25 cellular contexts compared by ENCODE assay signal in genomic region chr5:173568128-173568527, GRCh38.
"Had no signal": no experiment of that assay in that cellular context is flagged by ENCODE, and none has a peak within 500 bp of the region (broad histone marks: within the 10 kb centered on the region; RNA-seq: fewer than 3 reads in every experiment).

No MANE protein-coding gene starts in this region.

- H3K27me3 ChIP-seq: gastrocnemius medialis, tibial nerve, upper lobe of left lung had no signal

- H3K4me2 ChIP-seq: smooth muscle cell had no signal

- H3K27ac ChIP-seq: gastrocnemius medialis, lower lobe of right lung, neutrophil, parathyroid adenoma, thoracic aorta, tibial nerve, upper lobe of left lung had no signal

- FAIRE-seq: endometrium, keratinocyte, urothelium cell line had no signal

- H2AFZ ChIP-seq: parathyroid adenoma had no signal

- H3K27ac Mint-ChIP-seq: effector memory CD8-positive, alpha-beta T cell; memory B cell; natural killer cell; progenitor cell of endocrine pancreas had no signal

- H3K9me3 ChIP-seq: gastrocnemius medialis, neutrophil, thoracic aorta had no signal

- H3K9ac ChIP-seq: parathyroid adenoma had no signal

- H3K4me3 Mint-ChIP-seq: effector memory CD8-positive, alpha-beta T cell; memory B cell; natural killer cell; neural crest cell had no signal

- H3K36me3 Mint-ChIP-seq: memory B cell, natural killer cell had no signal

- H3K36me3 ChIP-seq: gastrocnemius medialis, lower lobe of right lung, neutrophil, thoracic aorta, tibial nerve, upper lobe of left lung had no signal

- H3K4me3 ChIP-seq: gastrocnemius medialis, lower lobe of right lung, smooth muscle cell, thoracic aorta, tibial nerve, upper lobe of left lung had no signal

- DNase-seq: cortex of kidney; effector memory CD8-positive, alpha-beta T cell; gastrocnemius medialis; head of caudate nucleus; left ventricle myocardium superior; lower lobe of right lung; natural killer cell; stimulated activated CD4-positive, alpha-beta T cell treated with anti-CD3 and anti-CD28 coated beads, Interleukin-12 subunit alpha, Interleukin-12 subunit beta, amount 100 ng/mL, for 4 hours; stimulated activated CD4-positive, alpha-beta T cell treated with anti-CD3 and anti-CD28 coated beads, Interleukin-1b, Interleukin-23, amount 100 ng/mL, for 48 hours; stimulated activated CD4-positive, alpha-beta T cell treated with anti-CD3 and anti-CD28 coated beads, Interleukin-4, amount 100 ng/mL, for 1 hour; stimulated activated CD8-positive, alpha-beta memory T cell treated with anti-CD3 and anti-CD28 coated beads, Interleukin-4, amount 100 ng/mL, for 48 hours; stimulated activated naive CD8-positive, alpha-beta T cell treated with anti-CD3 and anti-CD28 coated beads, Interleukin-15, Interleukin-2, amounts not matched to agents 100 U/mL and 50 U/mL, for 24 hours; upper lobe of left lung had no signal

- ATAC-seq: effector memory CD8-positive, alpha-beta T cell; gastrocnemius medialis; left ventricle myocardium superior; lower lobe of right lung; natural killer cell; sciatic nerve; stimulated activated naive CD8-positive, alpha-beta T cell treated with anti-CD3 and anti-CD28 coated beads, Interleukin-15, Interleukin-2, amounts not matched to agents 100 U/mL and 50 U/mL, for 24 hours had no signal
